Comparison of ENCODE assay signal across 15 cellular contexts in the genomic region with DNA sequence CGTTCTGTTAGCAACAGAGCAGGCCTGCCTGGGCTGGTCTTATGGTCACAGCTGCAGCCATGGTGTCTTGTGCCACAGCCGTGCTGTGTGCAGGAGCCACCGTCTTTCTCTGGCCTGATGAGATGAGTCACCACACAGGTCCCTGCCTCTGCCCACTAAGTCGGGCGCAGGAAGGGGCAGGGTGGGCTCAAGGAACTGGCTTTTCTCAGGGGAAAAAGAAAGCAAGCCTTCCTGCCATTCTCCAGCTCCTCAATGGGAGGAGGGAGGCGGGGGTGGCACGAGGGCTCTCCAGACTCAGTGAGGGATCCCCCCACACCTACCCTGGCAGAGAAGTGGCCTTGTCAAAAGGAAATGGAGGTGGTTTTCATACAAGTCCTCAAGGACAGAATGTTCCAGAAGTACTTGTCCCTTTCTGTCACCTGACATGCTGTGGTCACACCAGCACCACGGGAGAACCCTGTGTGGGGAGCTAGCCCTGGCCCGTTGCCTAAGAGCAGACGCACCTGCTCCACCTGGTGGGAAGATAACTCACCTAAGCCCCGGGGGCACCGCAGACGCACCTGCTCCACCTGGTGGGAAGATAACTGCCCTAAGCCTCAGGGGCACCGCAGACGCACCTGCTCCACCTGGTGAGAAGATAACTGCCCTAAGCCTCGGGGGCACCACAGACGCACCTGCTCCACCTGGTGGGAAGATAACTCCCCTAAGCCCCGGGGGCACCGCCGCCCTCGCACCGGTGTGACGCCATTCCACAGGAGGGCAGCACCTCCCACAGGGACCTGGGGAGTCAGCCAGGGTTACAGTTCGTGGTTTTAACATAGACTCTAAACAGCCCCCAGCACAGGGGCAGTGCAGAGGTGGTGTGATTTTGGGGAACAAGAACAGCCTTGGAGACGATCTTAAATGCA. TPM values are rescaled to one million over a fixed set of nuclear protein-coding genes. Genes with fewer than 3 reads are reported as not detected.
A peak's percentile ranks its signal among the peaks of the same experiment; 100 is the strongest.
DNase-seq lines count a peak whose midpoint lies in the region; ATAC-seq and TF ChIP-seq lines count a peak whose summit lies in the region.
"Had no signal": no experiment of that assay in that cellular context is flagged by ENCODE, and none has a peak within 500 bp of the region (broad histone marks: within the 10 kb centered on the region; RNA-seq: fewer than 3 reads in every experiment).

No MANE protein-coding gene starts in this region.

- H3K4me3 ChIP-seq in body of pancreas = no peak overlapping the region
- no peak overlapping the region for H3K4me3 ChIP-seq in neural progenitor cell
- H3K4me3 ChIP-seq in tibial nerve = no peak overlapping the region

- H4K20me1 ChIP-seq in neural progenitor cell (ENCODE audit: low read depth) = peaks cover 2% of the 10 kb centered on the region

- peaks cover 21% of the 10 kb centered on the region for H3K4me1 ChIP-seq in body of pancreas
- H3K4me1 ChIP-seq in neural progenitor cell = peaks cover 13% of the 10 kb centered on the region
- H3K4me1 ChIP-seq in tibial nerve = peaks cover 0 to 12% (median 2%) of the 10 kb centered on the region in 4 donors

- no peak for TF ChIP-seq EP300 in tibial nerve (IDR thresholded peaks at IDR 0.05)

- H3K27me3 Mint-ChIP-seq in neural progenitor cell (ENCODE audit: insufficient read depth, low read depth) = peaks cover 9% of the 10 kb centered on the region
- H3K27me3 Mint-ChIP-seq in activated naive CD4-positive, alpha-beta T cell treated with anti-CD3 and anti-CD28 coated beads, Interleukin-2, amount 10 ng/mL, durations not matched to agents 7 days and 5 days = no peaks in the 10 kb centered on the region
- H3K27me3 Mint-ChIP-seq: activated B cell treated with CpG ODN at 0.5 μM for 24 hours, naive B cell had no signal

- no peak overlapping the region for H3K27ac Mint-ChIP-seq in neural progenitor cell
- no peak overlapping the region for H3K27ac Mint-ChIP-seq in activated naive CD4-positive, alpha-beta T cell treated with anti-CD3 and anti-CD28 coated beads, Interleukin-2, amount 10 ng/mL, durations not matched to agents 7 days and 5 days
- H3K27ac Mint-ChIP-seq: activated B cell treated with CpG ODN at 0.5 μM for 24 hours had no signal

- no peaks in the 10 kb centered on the region for H3K9me3 ChIP-seq in body of pancreas
- no peaks in the 10 kb centered on the region for H3K9me3 ChIP-seq in neural progenitor cell (ENCODE audit: low read depth)
- H3K9me3 ChIP-seq in tibial nerve = no peaks in the 10 kb centered on the region

- no peaks in the 10 kb centered on the region for H3K36me3 Mint-ChIP-seq in neural progenitor cell
- H3K36me3 Mint-ChIP-seq in activated naive CD4-positive, alpha-beta T cell treated with anti-CD3 and anti-CD28 coated beads, Interleukin-2, amount 10 ng/mL, durations not matched to agents 7 days and 5 days = no peaks in the 10 kb centered on the region
- H3K36me3 Mint-ChIP-seq: naive B cell had no signal

- H2AFZ ChIP-seq in neural progenitor cell (replicated peaks) = no peak overlapping the region

- H3K4me1 Mint-ChIP-seq in neural progenitor cell = peaks cover 14% of the 10 kb centered on the region
- H3K4me1 Mint-ChIP-seq in activated naive CD4-positive, alpha-beta T cell treated with anti-CD3 and anti-CD28 coated beads, Interleukin-2, amount 10 ng/mL, durations not matched to agents 7 days and 5 days = no peaks in the 10 kb centered on the region
- H3K4me1 Mint-ChIP-seq: activated B cell treated with CpG ODN at 0.5 μM for 24 hours, naive B cell had no signal

- H3K9ac ChIP-seq in neural progenitor cell = no peak overlapping the region

- no peaks in the 10 kb centered on the region for H3K9me3 Mint-ChIP-seq in neural progenitor cell
- no peaks in the 10 kb centered on the region for H3K9me3 Mint-ChIP-seq in activated naive CD4-positive, alpha-beta T cell treated with anti-CD3 and anti-CD28 coated beads, Interleukin-2, amount 10 ng/mL, durations not matched to agents 7 days and 5 days
- H3K9me3 Mint-ChIP-seq: activated B cell treated with CpG ODN at 0.5 μM for 24 hours, naive B cell had no signal

- H3K27ac ChIP-seq in body of pancreas (peak overlapping the region in 1 of 4 donors; percentile 38), neural progenitor cell (no peak overlapping the region), tibial nerve (no peak overlapping the region)

- TF ChIP-seq CTCF in body of pancreas (IDR thresholded peaks at IDR 0.05) (peak in 1 of 7 experiments; percentile 4), neural progenitor cell (IDR thresholded peaks at IDR 0.05) (peak; percentile 17), tibial nerve (IDR thresholded peaks at IDR 0.05) (no peak)

- H3K4me3 Mint-ChIP-seq in neural progenitor cell = no peak overlapping the region
- H3K4me3 Mint-ChIP-seq in activated naive CD4-positive, alpha-beta T cell treated with anti-CD3 and anti-CD28 coated beads, Interleukin-2, amount 10 ng/mL, durations not matched to agents 7 days and 5 days = no peak overlapping the region
- H3K4me3 Mint-ChIP-seq: activated B cell treated with CpG ODN at 0.5 μM for 24 hours, naive B cell had no signal

- H3K36me3 ChIP-seq in body of pancreas (replicated peaks in 1 of 2; ENCODE audit: insufficient read depth in 1 of 2, low read depth in 2 of 2) = no peaks in the 10 kb centered on the region
- no peaks in the 10 kb centered on the region for H3K36me3 ChIP-seq in neural progenitor cell
- peaks cover 0 to 61% (median 8%) of the 10 kb centered on the region in 3 donors for H3K36me3 ChIP-seq in tibial nerve

- DNase-seq in ELF-1 (ENCODE audit: low read depth, low spot score) (peak; percentile 61), NCI-H187 treated with DMSO at 0.1 percent for 48 hours (lab: John Stamatoyannopoulos, UW) (peak; percentile 63), body of pancreas (peak in 3 of 4 donors; percentile 4 to 80 (median 67)), neural progenitor cell (ENCODE audit: low spot score) (no peak), tibial nerve (ENCODE audit: low spot score in 2 of 2) (no peak)
- DNase-seq in activated naive CD4-positive, alpha-beta T cell treated with anti-CD3 and anti-CD28 coated beads, Interleukin-2, amount 10 ng/mL, durations not matched to agents 7 days and 5 days = no peak
- DNase-seq: activated B cell treated with CpG ODN at 0.5 μM for 24 hours; activated gamma-delta T cell treated with Interleukin-2 at 50 U/mL for 16 hours; Calu3; dermis blood vessel endothelial cell; naive B cell; PC-3; stimulated activated CD4-positive, alpha-beta T cell treated with anti-CD3 and anti-CD28 coated beads, Interleukin-2, amount 100 ng/mL, for 24 hours had no signal

- intact Hi-C loops in body of pancreas (cut with DNase I) = no loop called here

- H3F3A ChIP-seq in neural progenitor cell (ENCODE audit: low read depth) = no peaks in the 10 kb centered on the region

- H3K27me3 ChIP-seq in body of pancreas (no peaks in the 10 kb centered on the region), neural progenitor cell (no peaks in the 10 kb centered on the region), tibial nerve (no peaks in the 10 kb centered on the region)

- no peaks in the 10 kb centered on the region for H3K79me2 ChIP-seq in neural progenitor cell (ENCODE audit: low read depth)

- CTCF ChIA-PET in activated naive CD4-positive, alpha-beta T cell treated with anti-CD3 and anti-CD28 coated beads, Interleukin-2, amount 10 ng/mL, durations not matched to agents 7 days and 5 days (lab: Charles Lee) = interaction anchor here (1.3 kb wide), 1 partner anchor 12 kb away, joined by 6 read pairs; no protein-coding TSS in a partner anchor

- WGBS in body of pancreas, 2 donors = 58 to 68% methylated on average over 17 to 25 of the region's 25 CpGs
- 83 to 88% methylated on average over 13 to 23 of the region's 25 CpGs for WGBS in tibial nerve, 2 donors

- TF ChIP-seq POLR2A in body of pancreas (IDR thresholded peaks at IDR 0.05) (no peak), tibial nerve (IDR thresholded peaks at IDR 0.05) (no peak)

- H3K4me2 ChIP-seq in neural progenitor cell = no peak overlapping the region

- ATAC-seq in body of pancreas (peak; percentile 16), GM19351 (IDR thresholded peaks at IDR 0.05; ENCODE audit: unreplicated experiment) (no peak), HG03457 (IDR thresholded peaks at IDR 0.05; ENCODE audit: unreplicated experiment) (no peak)
- ATAC-seq: PC-3 had no signal

RNA-seq across cellular contexts. Expression of a gene that starts 18.5 kb away (rescaled TPM):
- total RNA-seq in body of pancreas = 10 to 100 TPM; 18.2 to 26.0 TPM
- 10.9 and 19.2 TPM in 2 replicates for total RNA-seq in neural progenitor cell (ENCODE audit: low replicate concordance)
- 10 to 100 TPM; 29.8 to 72.0 (median 30.4) TPM for total RNA-seq in tibial nerve

RNA-seq across cellular contexts. Expression of a gene that starts 40.7 kb away (rescaled TPM):
- total RNA-seq in body of pancreas = not detected
- not detected in 2 replicates for total RNA-seq in neural progenitor cell (ENCODE audit: low replicate concordance)
- total RNA-seq in tibial nerve = not detected
- total RNA-seq: activated B cell treated with CpG ODN at 0.5 μM for 24 hours, Calu3, dermis blood vessel endothelial cell, PC-3 had no signal

Comparison
In these comparisons a context has a peak if more than half of its experiments do, and no peak if none do; other contexts are left out.
1. DNase-seq: peak in ELF-1 (single experiment), NCI-H187 treated with DMSO at 0.1 percent for 48 hours (single experiment) and body of pancreas (3 of 4); none in neural progenitor cell (single experiment), activated naive CD4-positive, alpha-beta T cell treated with anti-CD3 and anti-CD28 coated beads, Interleukin-2, amount 10 ng/mL, durations not matched to agents 7 days and 5 days (single experiment) and tibial nerve (0 of 2).